In the genomic region with DNA sequence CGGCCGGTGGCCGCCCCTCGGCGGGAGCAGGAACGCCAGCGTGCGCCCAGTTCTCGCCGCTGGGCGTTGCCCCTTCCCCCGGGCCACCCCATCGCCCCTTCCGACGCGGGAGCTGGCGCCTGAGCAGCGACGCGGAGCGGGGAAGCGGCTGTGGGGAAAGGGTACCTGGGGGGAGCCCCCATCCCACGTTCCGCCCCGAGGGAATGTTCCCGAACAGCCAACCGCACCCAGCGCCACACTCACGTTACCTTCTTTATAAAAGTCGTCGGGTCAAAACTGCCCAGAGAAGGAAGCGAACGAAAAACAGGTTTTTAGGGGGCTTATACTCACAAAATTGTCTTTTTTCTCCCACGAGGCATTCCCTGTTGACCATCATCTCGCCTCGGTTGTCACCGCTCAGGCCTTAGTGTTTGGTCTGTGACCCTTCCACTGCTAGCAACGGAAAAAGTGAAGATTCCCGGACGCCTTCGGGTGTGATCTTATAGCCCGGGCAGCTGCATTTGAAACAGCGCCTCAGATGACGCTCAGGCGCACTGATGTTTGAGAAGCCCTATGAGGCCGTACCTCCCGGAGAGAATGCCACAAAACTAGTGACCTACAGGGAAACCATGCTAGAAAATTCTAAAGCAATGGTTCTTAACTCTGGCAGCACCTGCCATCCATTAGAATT, we compare ENCODE assay signal across 8 cellular contexts. TPM values are rescaled to one million over a fixed set of nuclear protein-coding genes. Genes with fewer than 3 reads are reported as not detected.
DNase-seq lines count a peak whose midpoint lies in the region; ATAC-seq and TF ChIP-seq lines count a peak whose summit lies in the region.

No MANE protein-coding gene starts in this region.

- H3K36me3 ChIP-seq in vagina = no peaks in the 10 kb centered on the region

- peaks cover 44% of the 10 kb centered on the region for H3K27me3 Mint-ChIP-seq in activated CD4-positive, alpha-beta memory T cell treated with anti-CD3 and anti-CD28 coated beads, Interleukin-2, amount 10 ng/mL, durations not matched to agents 7 days and 5 days
- peaks cover 23% of the 10 kb centered on the region for H3K27me3 Mint-ChIP-seq in nephron progenitor cell (ENCODE audit: low read depth, poor library complexity)

- TF ChIP-seq CTCF in GM12864 (IDR thresholded peaks at IDR 0.05; ENCODE audit: low read depth, low read length, missing control alignments) = peak; percentile 2
- no peak for TF ChIP-seq CTCF in nephron progenitor cell (IDR thresholded peaks at IDR 0.05)
- no peak for TF ChIP-seq CTCF in vagina (IDR thresholded peaks at IDR 0.05)

- H3K4me3 ChIP-seq in GM12864 (ENCODE audit: low read depth, low read length) (peak overlapping the region; percentile 56), vagina (peak overlapping the region; percentile 59 to 88)

- POLR2A ChIA-PET in activated CD4-positive, alpha-beta memory T cell treated with anti-CD3 and anti-CD28 coated beads, Interleukin-2, amount 10 ng/mL, durations not matched to agents 7 days and 5 days (lab: Charles Lee) = no interaction called here

- H3K36me3 Mint-ChIP-seq in activated CD4-positive, alpha-beta memory T cell treated with anti-CD3 and anti-CD28 coated beads, Interleukin-2, amount 10 ng/mL, durations not matched to agents 7 days and 5 days (ENCODE audit: low read depth) = no peaks in the 10 kb centered on the region
- peaks cover 13% of the 10 kb centered on the region for H3K36me3 Mint-ChIP-seq in nephron progenitor cell (ENCODE audit: low read depth)

- CTCF ChIA-PET in activated CD4-positive, alpha-beta memory T cell treated with anti-CD3 and anti-CD28 coated beads, Interleukin-2, amount 10 ng/mL, durations not matched to agents 7 days and 5 days (lab: Charles Lee) = interaction anchor here (0.6 to 1.1 kb wide), 2 partner anchors 242 to 608 kb away, joined by 3 read pairs; no protein-coding TSS in a partner anchor

- H3K4me1 ChIP-seq in vagina = peaks cover 15% of the 10 kb centered on the region

- no peak for ATAC-seq in GM18520 (IDR thresholded peaks at IDR 0.05; ENCODE audit: unreplicated experiment)
- ATAC-seq in GM18873 (IDR thresholded peaks at IDR 0.05; ENCODE audit: low FRiP score, unreplicated experiment) = no peak

- no peak for DNase-seq in GM12864 (ENCODE audit: low read depth)
- DNase-seq in HuH-7 (ENCODE audit: low spot score) = peak; percentile 78
- peak; percentile 26 for DNase-seq in activated CD4-positive, alpha-beta memory T cell treated with anti-CD3 and anti-CD28 coated beads, Interleukin-2, amount 10 ng/mL, durations not matched to agents 7 days and 5 days
- peak; percentile 61 for DNase-seq in fibroblast of peridontal ligament (ENCODE audit: extremely low read depth)
- DNase-seq in nephron progenitor cell = peak; percentile 20
- no peak for DNase-seq in vagina (ENCODE audit: extremely low spot score in 2 of 2)

- peaks cover 17% of the 10 kb centered on the region for H3K4me1 Mint-ChIP-seq in activated CD4-positive, alpha-beta memory T cell treated with anti-CD3 and anti-CD28 coated beads, Interleukin-2, amount 10 ng/mL, durations not matched to agents 7 days and 5 days
- H3K4me1 Mint-ChIP-seq in nephron progenitor cell = peaks cover 40% of the 10 kb centered on the region

- peak overlapping the region; percentile 75 for H3K4me3 Mint-ChIP-seq in activated CD4-positive, alpha-beta memory T cell treated with anti-CD3 and anti-CD28 coated beads, Interleukin-2, amount 10 ng/mL, durations not matched to agents 7 days and 5 days
- peak overlapping the region; percentile 91 for H3K4me3 Mint-ChIP-seq in nephron progenitor cell

- H3K9me3 ChIP-seq in vagina = no peaks in the 10 kb centered on the region

- peak overlapping the region; percentile 88 for H3K27ac ChIP-seq in vagina

- intact Hi-C loops in vagina (cut with DNase I) = no loop called here

- no peaks in the 10 kb centered on the region for H3K9me3 Mint-ChIP-seq in activated CD4-positive, alpha-beta memory T cell treated with anti-CD3 and anti-CD28 coated beads, Interleukin-2, amount 10 ng/mL, durations not matched to agents 7 days and 5 days
- peaks cover 6% of the 10 kb centered on the region for H3K9me3 Mint-ChIP-seq in nephron progenitor cell

- H3K27ac Mint-ChIP-seq in activated CD4-positive, alpha-beta memory T cell treated with anti-CD3 and anti-CD28 coated beads, Interleukin-2, amount 10 ng/mL, durations not matched to agents 7 days and 5 days = no peak overlapping the region
- H3K27ac Mint-ChIP-seq in nephron progenitor cell = peak overlapping the region; percentile 94

- TF ChIP-seq POLR2A in vagina (IDR thresholded peaks at IDR 0.05) = no peak

- no peaks in the 10 kb centered on the region for H3K27me3 ChIP-seq in vagina

RNA-seq across cellular contexts. Expression of a gene that starts 0.5 kb away (rescaled TPM):
- 1 to 10 TPM; 3.2 to 4.4 TPM for total RNA-seq in activated CD4-positive, alpha-beta memory T cell treated with anti-CD3 and anti-CD28 coated beads, Interleukin-2, amount 10 ng/mL, durations not matched to agents 7 days and 5 days
- 14.7 TPM for total RNA-seq in vagina

Comparison
In these comparisons a context has a peak if more than half of its experiments do, and no peak if none do; other contexts are left out.
1. DNase-seq: peak in HuH-7 (single experiment), activated CD4-positive, alpha-beta memory T cell treated with anti-CD3 and anti-CD28 coated beads, Interleukin-2, amount 10 ng/mL, durations not matched to agents 7 days and 5 days (single experiment), fibroblast of peridontal ligament (single experiment) and nephron progenitor cell (single experiment); none in GM12864 (single experiment) and vagina (0 of 2).